Comparison of ENCODE assay signal across 2 cellular contexts in genomic region chr22:30979932-30980331, GRCh38.
A peak's percentile ranks its signal among the peaks of the same experiment; 100 is the strongest.
TF ChIP-seq lines count a peak whose summit lies in the region.

No MANE protein-coding gene starts in this region.

TF ChIP-seq in GM23338, 12 proteins besides CTCF, POLR2A, EP300 and RAD21:
- no peak for TF ChIP-seq NANOG (IDR thresholded peaks at IDR 0.05; ENCODE audit: borderline replicate concordance)
- TF ChIP-seq CREB1 (CRISPR knock-in tag; IDR thresholded peaks at IDR 0.05; ENCODE audit: low read depth): no peak
- no peak for TF ChIP-seq ZNF462 (CRISPR knock-in tag; IDR thresholded peaks at IDR 0.05)
- TF ChIP-seq ZNF114 (CRISPR knock-in tag; IDR thresholded peaks at IDR 0.05): no peak
- no peak for TF ChIP-seq JUNB (IDR thresholded peaks at IDR 0.05; ENCODE audit: unreplicated experiment)
- TF ChIP-seq EZH2phosphoT487 (IDR thresholded peaks at IDR 0.05; ENCODE audit: unreplicated experiment): no peak
- TF ChIP-seq STAT1 (IDR thresholded peaks at IDR 0.05; ENCODE audit: unreplicated experiment): no peak
- no peak for TF ChIP-seq REST (IDR thresholded peaks at IDR 0.05; ENCODE audit: unreplicated experiment)
- TF ChIP-seq POLR2AphosphoS5 (IDR thresholded peaks at IDR 0.05; ENCODE audit: low read depth): no peak
- no peak for TF ChIP-seq ETS1 (IDR thresholded peaks at IDR 0.05)
- no peak for TF ChIP-seq ZNF331 (CRISPR knock-in tag; IDR thresholded peaks at IDR 0.05; ENCODE audit: low read depth)
- TF ChIP-seq EZH2 (IDR thresholded peaks at IDR 0.05; ENCODE audit: low read depth, unreplicated experiment): no peak

TF ChIP-seq in GM12878, 131 proteins besides CTCF, POLR2A, EP300 and RAD21:
- TF ChIP-seq BCL11A (IDR thresholded peaks at IDR 0.05; ENCODE audit: low read depth, low read length): no peak
- TF ChIP-seq RUNX3 (IDR thresholded peaks at IDR 0.05; ENCODE audit: low read length): peak; percentile 41; the same call in 1 of the 2 replicates
- TF ChIP-seq SIN3A (IDR thresholded peaks at IDR 0.05; ENCODE audit: low read depth, low read length): no peak
- no peak for TF ChIP-seq NR2F1 (conservative IDR thresholded peaks at IDR 0.05)
